In the genomic region with DNA sequence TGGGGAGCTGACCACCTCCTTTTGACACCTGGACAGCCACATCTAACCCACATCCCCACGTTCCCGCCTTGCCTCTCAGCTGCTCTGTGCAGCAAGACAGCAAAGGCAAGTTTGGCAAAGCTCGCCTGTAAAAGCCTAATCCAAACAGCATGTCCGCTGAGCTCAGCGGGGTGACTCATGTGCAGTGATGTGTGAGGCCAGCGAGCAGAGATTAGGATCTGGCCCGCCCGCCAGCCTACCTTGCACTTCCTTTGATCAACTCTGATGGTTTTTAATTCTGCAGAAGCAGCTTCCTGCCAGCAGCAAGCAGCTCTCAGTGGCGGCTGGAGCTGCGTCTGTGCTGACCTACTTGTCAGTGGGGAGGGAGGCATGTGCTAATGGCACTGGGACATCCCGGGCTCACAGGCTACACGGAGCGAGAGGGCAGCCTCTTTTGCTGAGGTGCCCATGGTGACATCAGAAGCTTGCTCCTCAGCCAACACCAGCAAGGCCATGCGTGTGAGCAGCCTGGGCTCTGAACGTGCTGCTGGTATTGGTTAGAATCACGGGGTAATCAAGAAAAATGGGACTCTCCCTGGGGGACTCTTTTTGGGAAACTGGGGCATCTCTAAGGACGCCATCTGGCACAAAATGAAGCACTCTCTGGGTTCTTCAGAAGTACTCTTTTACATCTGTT, we compare ENCODE assay signal across 8 cellular contexts. TPM values are rescaled to one million over a fixed set of nuclear protein-coding genes. Genes with fewer than 3 reads are reported as not detected.
A peak's percentile ranks its signal among the peaks of the same experiment; 100 is the strongest.
DNase-seq lines count a peak whose midpoint lies in the region; TF ChIP-seq lines count a peak whose summit lies in the region.

No MANE protein-coding gene starts in this region.

- H3K27me3 ChIP-seq in MM.1S (replicated peaks; ENCODE audit: insufficient read depth, low read length) (no peaks in the 10 kb centered on the region), adrenal gland (no peaks in the 10 kb centered on the region), left ventricle myocardium inferior (ENCODE audit: low read depth) (no peaks in the 10 kb centered on the region), vagina (no peaks in the 10 kb centered on the region)

- POLR2A ChIA-PET in HEK293 (lab: Yijun Ruan, JAX): interaction anchor here (0.6 to 2.0 kb wide), 10 partner anchors 9 to 42 kb away, joined by 3 to 42 read pairs (median 4); partner anchors contain the start of gene EML4

- DNase-seq in GM04503 (ENCODE audit: low read depth) (peak; percentile 91), MM.1S (peak; percentile 74), T-helper 1 cell (peak; percentile 82 to 98 (median 87)), adrenal gland (peak; percentile 87 to 98 (median 96)), left ventricle myocardium inferior (peak; percentile 75), renal cortical epithelial cell (ENCODE audit: low read depth) (peak; percentile 93), vagina (ENCODE audit: extremely low spot score in 2 of 2) (peak in 1 of 2 donors; percentile 94)

- peaks cover 21% of the 10 kb centered on the region for H3F3A ChIP-seq in MM.1S (ENCODE audit: insufficient read depth, low read length)

- no peaks in the 10 kb centered on the region for H4K20me1 ChIP-seq in MM.1S (ENCODE audit: insufficient read depth, low read length)

- H3K4me2 ChIP-seq in MM.1S (ENCODE audit: low read depth, low read length): peak overlapping the region; percentile 37; the same call in 1 of the 2 replicates

- H3K4me1 ChIP-seq in HEK293 (ENCODE audit: control insufficient read depth, insufficient read depth, low read length) (peaks cover 42% of the 10 kb centered on the region), MM.1S (ENCODE audit: low read length) (peaks cover 49% of the 10 kb centered on the region), adrenal gland (replicated peaks in 1 of 2) (peaks cover 10 to 52% of the 10 kb centered on the region in 2 donors), left ventricle myocardium inferior (peaks cover 50% of the 10 kb centered on the region), vagina (peaks cover 49% of the 10 kb centered on the region)

- H3K4me3 ChIP-seq in HEK293 (ENCODE audit: low read depth, low read length) (peak overlapping the region; percentile 23), MM.1S (ENCODE audit: low read length) (no peak overlapping the region), adrenal gland (peak overlapping the region in 1 of 4 donors; percentile 23), left ventricle myocardium inferior (peak overlapping the region; percentile 46), vagina (peak overlapping the region in 1 of 2 donors; percentile 23)

- intact Hi-C loops in adrenal gland (cut with DNase I) (no loop called here), left ventricle myocardium inferior (cut with micrococcal nuclease) (no loop called here), vagina (cut with DNase I) (no loop called here)

- TF ChIP-seq CTCF in HEK293 (tag by site-specific recombination; IDR thresholded peaks at IDR 0.05) (0 out of 2 replicates have a peak, but pooled peaks have one; percentile 16), MM.1S (IDR thresholded peaks at IDR 0.05; ENCODE audit: low read length) (no peak), adrenal gland (IDR thresholded peaks at IDR 0.05) (no peak), left ventricle myocardium inferior (IDR thresholded peaks at IDR 0.05; ENCODE audit: borderline replicate concordance) (no peak), vagina (IDR thresholded peaks at IDR 0.05) (no peak)

- H3K79me2 ChIP-seq in MM.1S (ENCODE audit: low read length): no peaks in the 10 kb centered on the region

- no peaks in the 10 kb centered on the region for H3K9me3 ChIP-seq in HEK293 (ENCODE audit: control insufficient read depth, insufficient read depth, low read depth, low read length)
- no peaks in the 10 kb centered on the region for H3K9me3 ChIP-seq in MM.1S (replicated peaks; ENCODE audit: insufficient read depth, low read length)
- H3K9me3 ChIP-seq in adrenal gland (replicated peaks in 1 of 3): no peaks in the 10 kb centered on the region
- no peaks in the 10 kb centered on the region for H3K9me3 ChIP-seq in left ventricle myocardium inferior (replicated peaks)
- H3K9me3 ChIP-seq in vagina: no peaks in the 10 kb centered on the region

- H3K9me2 ChIP-seq in MM.1S (replicated peaks; ENCODE audit: insufficient read depth, low read length): no peaks in the 10 kb centered on the region

- 4 to 9% (median 8%) methylated on average over 12 to 17 of the region's 17 CpGs for WGBS in adrenal gland, 4 donors

- H3K9ac ChIP-seq in MM.1S (ENCODE audit: low read length): peak overlapping the region; percentile 33

- peak; percentile 9 to 83 for TF ChIP-seq POLR2A in adrenal gland (IDR thresholded peaks at IDR 0.05)
- peak in 1 of 2 donors; percentile 18 for TF ChIP-seq POLR2A in vagina (IDR thresholded peaks at IDR 0.05)

- H3K27ac ChIP-seq in HEK293 (ENCODE audit: extremely low read depth, low read depth, low read length): peak overlapping the region; percentile 82
- H3K27ac ChIP-seq in MM.1S (ENCODE audit: low read length): peak overlapping the region; percentile 62
- H3K27ac ChIP-seq in adrenal gland: peak overlapping the region; percentile 39 to 90 (median 70)
- H3K27ac ChIP-seq in left ventricle myocardium inferior (replicated peaks): peak overlapping the region; percentile 67
- peak overlapping the region; percentile 73 for H3K27ac ChIP-seq in vagina

- H3K36me3 ChIP-seq in HEK293 (ENCODE audit: control insufficient read depth in 2 of 2, insufficient read depth in 1 of 2, low read length in 2 of 2) (no peaks in the 10 kb centered on the region), MM.1S (replicated peaks; ENCODE audit: insufficient read depth, low read length) (no peaks in the 10 kb centered on the region), adrenal gland (replicated peaks in 1 of 2) (no peaks in the 10 kb centered on the region), left ventricle myocardium inferior (no peaks in the 10 kb centered on the region), vagina (no peaks in the 10 kb centered on the region)

- peak overlapping the region; percentile 56 for H2AFZ ChIP-seq in MM.1S (ENCODE audit: low read length)

- CTCF ChIA-PET in HEK293 (lab: Yijun Ruan, JAX): interaction anchor here (0.7 to 1.8 kb wide), 5 partner anchors 35 to 283 kb away, joined by 4 to 5 read pairs (median 4); no protein-coding TSS in a partner anchor

TF ChIP-seq in HEK293, 187 proteins besides CTCF, POLR2A, EP300 and RAD21 (continues in another document):
- TF ChIP-seq ZNF292 (tag by site-specific recombination; IDR thresholded peaks at IDR 0.05; ENCODE audit: borderline replicate concordance, low read depth) (no peak), INSM2 (tag by site-specific recombination; IDR thresholded peaks at IDR 0.05) (peak; percentile 83), SCRT2 (tag by site-specific recombination; IDR thresholded peaks at IDR 0.05) (no peak), ZBTB48 (tag by site-specific recombination; IDR thresholded peaks at IDR 0.05) (no peak), ZBTB1 (tag by site-specific recombination; IDR thresholded peaks at IDR 0.05) (0 out of 2 replicates have a peak, but pooled peaks have one; percentile 60), ZBTB7A (tag by site-specific recombination; IDR thresholded peaks at IDR 0.05; ENCODE audit: low read depth) (0 out of 2 replicates have a peak, but pooled peaks have one; percentile 18), ZFP69B (tag by site-specific recombination; IDR thresholded peaks at IDR 0.05) (peak; percentile 67), ZNF112 (tag by site-specific recombination; IDR thresholded peaks at IDR 0.05) (no peak), ZBTB20 (tag by site-specific recombination; IDR thresholded peaks at IDR 0.05) (no peak; the same call in 1 of the 2 replicates), ZNF366 (tag by site-specific recombination; conservative IDR thresholded peaks at IDR 0.05) (peak; percentile 79), ZNF610 (tag by site-specific recombination; IDR thresholded peaks at IDR 0.05; ENCODE audit: borderline replicate concordance) (no peak; the same call in 1 of the 2 replicates), HOXA7 (CRISPR knock-in tag; IDR thresholded peaks at IDR 0.05; ENCODE audit: borderline replicate concordance) (no peak), ZSCAN30 (tag by site-specific recombination; IDR thresholded peaks at IDR 0.05) (peak; percentile 72), ZNF2 (tag by site-specific recombination; IDR thresholded peaks at IDR 0.05) (peak; percentile 64; the same call in 1 of the 2 replicates)
- TF ChIP-seq, protein P1, sequence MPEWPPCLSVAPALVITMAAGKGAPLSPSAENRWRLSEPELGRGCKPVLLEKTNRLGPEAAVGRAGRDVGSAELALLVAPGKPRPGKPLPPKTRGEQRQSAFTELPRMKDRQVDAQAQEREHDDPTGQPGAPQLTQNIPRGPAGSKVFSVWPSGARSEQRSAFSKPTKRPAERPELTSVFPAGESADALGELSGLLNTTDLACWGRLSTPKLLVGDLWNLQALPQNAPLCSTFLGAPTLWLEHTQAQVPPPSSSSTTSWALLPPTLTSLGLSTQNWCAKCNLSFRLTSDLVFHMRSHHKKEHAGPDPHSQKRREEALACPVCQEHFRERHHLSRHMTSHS (tag by site-specific recombination; IDR thresholded peaks at IDR 0.05): no peak

RNA-seq across cellular contexts. Expression of gene EML4, which starts 36.0 kb away (rescaled TPM):
- 10 to 100 TPM; 32.1 to 64.0 (median 55.1) TPM for total RNA-seq in adrenal gland
- polyA plus RNA-seq in adrenal gland: 10 to 100 TPM; 29.9 to 37.5 (median 35.9) TPM
- 4.3 TPM for total RNA-seq in left ventricle myocardium inferior
- 36.5 and 45.6 TPM in 2 replicates for total RNA-seq in renal cortical epithelial cell
- 26.0 TPM for total RNA-seq in vagina
